In the genomic region with DNA sequence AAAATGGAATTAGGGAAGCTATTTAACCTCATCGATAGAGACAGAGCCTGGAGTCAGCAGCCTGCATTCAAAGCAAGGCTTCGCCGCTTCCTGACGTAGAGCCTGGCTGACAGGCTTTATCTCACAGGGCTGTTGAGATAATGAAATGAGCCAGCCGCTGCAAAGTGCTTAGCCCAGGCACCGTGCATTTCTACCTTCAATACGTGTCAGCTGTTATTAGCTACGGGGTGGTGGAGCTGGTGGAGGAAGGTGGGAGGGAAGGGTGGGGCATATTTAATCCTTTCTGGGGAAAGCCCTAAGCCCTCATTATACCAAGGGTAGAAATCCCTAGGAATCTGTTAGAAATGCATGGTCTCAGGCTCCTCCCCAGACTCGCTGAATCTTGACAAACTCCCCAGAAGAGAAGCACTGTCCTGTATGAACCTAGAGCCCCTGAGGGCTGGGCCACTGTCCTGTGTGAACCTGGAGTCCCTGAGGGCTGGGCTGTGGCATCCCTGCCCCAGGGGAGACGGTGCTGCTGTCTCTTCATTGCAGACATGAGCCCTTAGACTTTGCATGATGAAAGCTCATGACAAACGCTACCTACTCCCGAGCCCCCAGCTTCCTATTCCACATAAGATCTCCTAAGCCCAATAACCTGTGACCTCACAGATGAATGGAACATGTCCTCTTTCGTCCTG, we compare ENCODE assay signal across 1 cellular context.
TF ChIP-seq lines count a peak whose summit lies in the region.

No MANE protein-coding gene starts in this region.

TF ChIP-seq in IMR-90, 13 proteins besides CTCF, POLR2A, EP300 and RAD21 (continued from another document):
- TF ChIP-seq, protein P1, sequence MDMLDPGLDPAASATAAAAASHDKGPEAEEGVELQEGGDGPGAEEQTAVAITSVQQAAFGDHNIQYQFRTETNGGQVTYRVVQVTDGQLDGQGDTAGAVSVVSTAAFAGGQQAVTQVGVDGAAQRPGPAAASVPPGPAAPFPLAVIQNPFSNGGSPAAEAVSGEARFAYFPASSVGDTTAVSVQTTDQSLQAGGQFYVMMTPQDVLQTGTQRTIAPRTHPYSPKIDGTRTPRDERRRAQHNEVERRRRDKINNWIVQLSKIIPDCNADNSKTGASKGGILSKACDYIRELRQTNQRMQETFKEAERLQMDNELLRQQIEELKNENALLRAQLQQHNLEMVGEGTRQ (IDR thresholded peaks at IDR 0.05; ENCODE audit: low read depth, low read length), result no peak
- no peak for TF ChIP-seq RCOR1 (IDR thresholded peaks at IDR 0.05; ENCODE audit: insufficient replicate concordance, low read length)
- no peak for TF ChIP-seq CEBPB (IDR thresholded peaks at IDR 0.05; ENCODE audit: low read depth, low read length)
